ENCODE assay signal across 8 cellular contexts in genomic region chr1:100458925-100459814, GRCh38.
DNase-seq lines count a peak whose midpoint lies in the region; ATAC-seq and TF ChIP-seq lines count a peak whose summit lies in the region.

No MANE protein-coding gene starts in this region.

- peaks cover 83% of the 10 kb centered on the region for H3K4me1 Mint-ChIP-seq in CD4-positive, alpha-beta T cell (ENCODE audit: low read depth)
- H3K4me1 Mint-ChIP-seq in activated CD4-positive, alpha-beta T cell treated with anti-CD3 and anti-CD28 coated beads, Interleukin-2, amount 10 ng/mL, durations not matched to agents 7 days and 5 days, result peaks cover 46% of the 10 kb centered on the region

- H3K27me3 Mint-ChIP-seq in CD4-positive, alpha-beta T cell, result no peaks in the 10 kb centered on the region
- no peaks in the 10 kb centered on the region for H3K27me3 Mint-ChIP-seq in activated CD4-positive, alpha-beta T cell treated with anti-CD3 and anti-CD28 coated beads, Interleukin-2, amount 10 ng/mL, durations not matched to agents 7 days and 5 days

- H3K27ac Mint-ChIP-seq in CD4-positive, alpha-beta T cell, result peak overlapping the region; percentile 33
- H3K27ac Mint-ChIP-seq in activated CD4-positive, alpha-beta T cell treated with anti-CD3 and anti-CD28 coated beads, Interleukin-2, amount 10 ng/mL, durations not matched to agents 7 days and 5 days, result peak overlapping the region; percentile 73

- peak; percentile 89 for TF ChIP-seq CTCF in CD4-positive, alpha-beta T cell (IDR thresholded peaks at IDR 0.05)

- H3K36me3 Mint-ChIP-seq in CD4-positive, alpha-beta T cell (ENCODE audit: low read depth), result peaks cover 90% of the 10 kb centered on the region
- peaks cover 40% of the 10 kb centered on the region for H3K36me3 Mint-ChIP-seq in activated CD4-positive, alpha-beta T cell treated with anti-CD3 and anti-CD28 coated beads, Interleukin-2, amount 10 ng/mL, durations not matched to agents 7 days and 5 days (ENCODE audit: low read depth)

- CTCF ChIA-PET in CD4-positive, alpha-beta T cell (lab: Charles Lee), result interaction anchor here (0.6 to 7.0 kb wide), 35 partner anchors 10 to 209 kb away, joined by 3 to 40 read pairs (median 4); partner anchors contain the start of genes CDC14A and DBT
- CTCF ChIA-PET in activated CD4-positive, alpha-beta T cell treated with anti-CD3 and anti-CD28 coated beads, Interleukin-2, amount 10 ng/mL, durations not matched to agents 7 days and 5 days (lab: Charles Lee), result interaction anchor here (0.6 to 2.2 kb wide), 17 partner anchors 10 to 682 kb away, joined by 3 to 11 read pairs (median 5); partner anchors contain the start of genes CDC14A, RTCA, SASS6 and TRMT13

- peak; percentile 41 to 72 (median 60) for DNase-seq in CD4-positive, alpha-beta T cell
- DNase-seq in NCI-H524 (lab: John Stamatoyannopoulos, UW), result peak; percentile 73 to 83
- DNase-seq in activated CD4-positive, alpha-beta T cell treated with anti-CD3 and anti-CD28 coated beads, Interleukin-2, amount 10 ng/mL, durations not matched to agents 7 days and 5 days, result peak; percentile 74
- peak; percentile 35 for DNase-seq in effector CD8-positive, alpha-beta T cell (lab: John Stamatoyannopoulos, UW)
- peak; percentile 74 for DNase-seq in midbrain (lab: John Stamatoyannopoulos, UW)
- DNase-seq in stimulated activated CD8-positive, alpha-beta memory T cell treated with anti-CD3 and anti-CD28 coated beads, Interleukin-4, amount 100 ng/mL, for 24 hours (ENCODE audit: low read depth), result peak; percentile 46

- no peaks in the 10 kb centered on the region for H3K9me3 Mint-ChIP-seq in CD4-positive, alpha-beta T cell
- H3K9me3 Mint-ChIP-seq in activated CD4-positive, alpha-beta T cell treated with anti-CD3 and anti-CD28 coated beads, Interleukin-2, amount 10 ng/mL, durations not matched to agents 7 days and 5 days, result no peaks in the 10 kb centered on the region

- no peak overlapping the region for H3K27ac ChIP-seq in CD4-positive, alpha-beta T cell (ENCODE audit: low read depth, low read length)

- ATAC-seq in CD4-positive, alpha-beta T cell (ENCODE audit: poor library complexity), result peak; percentile 61
- peak; percentile 84 for ATAC-seq in GM19351 (IDR thresholded peaks at IDR 0.05; ENCODE audit: unreplicated experiment)
- ATAC-seq in HG03457 (IDR thresholded peaks at IDR 0.05; ENCODE audit: unreplicated experiment), result peak; percentile 74

- no peaks in the 10 kb centered on the region for H3K9me3 ChIP-seq in CD4-positive, alpha-beta T cell (ENCODE audit: control insufficient read depth, low read length)

- POLR2A ChIA-PET in CD4-positive, alpha-beta T cell (lab: Charles Lee), result interaction anchor here (0.8 to 6.6 kb wide), 14 partner anchors 16 to 210 kb away, joined by 3 to 44 read pairs (median 4); partner anchors contain the start of genes CDC14A, DBT and RTCA
- POLR2A ChIA-PET in activated CD4-positive, alpha-beta T cell treated with anti-CD3 and anti-CD28 coated beads, Interleukin-2, amount 10 ng/mL, durations not matched to agents 7 days and 5 days (lab: Charles Lee), result interaction anchor here (0.6 kb wide), 1 partner anchor 72 kb away, joined by 3 read pairs; no protein-coding TSS in a partner anchor

- intact Hi-C loops in CD4-positive, alpha-beta T cell (cut with DNase I, micrococcal nuclease), result loop anchor here (1.0 to 5.0 kb wide), 6 partner anchors 14 to 652 kb away; partner anchors contain the start of gene RTCA (in 1 of the 2)

- H3K4me3 Mint-ChIP-seq in CD4-positive, alpha-beta T cell, result peak overlapping the region; percentile 62
- no peak overlapping the region for H3K4me3 Mint-ChIP-seq in activated CD4-positive, alpha-beta T cell treated with anti-CD3 and anti-CD28 coated beads, Interleukin-2, amount 10 ng/mL, durations not matched to agents 7 days and 5 days

- H3K27me3 ChIP-seq in CD4-positive, alpha-beta T cell (ENCODE audit: control insufficient read depth, insufficient read depth, low read length), result no peaks in the 10 kb centered on the region
